ENCODE assay signal across 12 cellular contexts in the genomic region with DNA sequence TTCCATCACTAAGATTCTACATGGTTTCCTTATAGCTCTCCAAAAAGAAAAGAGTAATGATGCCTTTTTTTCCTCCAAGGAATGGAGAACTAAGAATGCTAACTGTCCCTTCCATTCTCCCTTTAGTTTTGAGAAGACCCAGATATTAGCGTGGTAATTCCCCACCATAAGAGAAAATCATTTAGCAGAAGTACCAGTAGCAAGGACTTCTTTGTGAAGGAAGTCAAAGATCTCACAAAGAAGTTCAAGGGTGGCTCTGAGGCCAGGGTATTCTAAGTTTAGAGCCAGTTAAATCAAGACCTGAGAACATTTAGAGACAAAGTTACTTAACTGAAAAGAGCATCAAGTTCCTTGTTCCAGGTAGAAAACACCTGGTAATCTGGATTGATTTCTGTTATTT. TPM values are rescaled to one million over a fixed set of nuclear protein-coding genes. Genes with fewer than 3 reads are reported as not detected.
A peak's percentile ranks its signal among the peaks of the same experiment; 100 is the strongest.
DNase-seq lines count a peak whose midpoint lies in the region; ATAC-seq and TF ChIP-seq lines count a peak whose summit lies in the region.
"Had no signal": no experiment of that assay in that cellular context is flagged by ENCODE, and none has a peak within 500 bp of the region (broad histone marks: within the 10 kb centered on the region; RNA-seq: fewer than 3 reads in every experiment).

No MANE protein-coding gene starts in this region.

- ATAC-seq in HG02610 (IDR thresholded peaks at IDR 0.05; ENCODE audit: unreplicated experiment): peak; percentile 42
- ATAC-seq in activated B cell treated with CpG ODN at 0.5 μM for 24 hours (ENCODE audit: low read depth): peak; percentile 51
- ATAC-seq in stimulated activated naive CD8-positive, alpha-beta T cell treated with anti-CD3 and anti-CD28 coated beads, Interleukin-15, amount 100 ng/mL, for 72 hours: no peak

- no peaks in the 10 kb centered on the region for H3F3A ChIP-seq in MM.1S (ENCODE audit: insufficient read depth, low read length)

- H3K79me2 ChIP-seq in MM.1S (ENCODE audit: low read length): peaks cover 100% of the 10 kb centered on the region

- POLR2A ChIA-PET in activated B cell treated with CpG ODN at 0.5 μM for 24 hours (lab: Charles Lee): no interaction called here

- no peaks in the 10 kb centered on the region for H3K9me3 Mint-ChIP-seq in activated B cell treated with CpG ODN at 0.5 μM for 24 hours
- no peaks in the 10 kb centered on the region for H3K9me3 Mint-ChIP-seq in stimulated activated naive CD8-positive, alpha-beta T cell treated with anti-CD3 and anti-CD28 coated beads, Interleukin-15, amount 100 ng/mL, for 72 hours

- TF ChIP-seq CTCF in cardiac muscle cell (IDR thresholded peaks at IDR 0.05; ENCODE audit: low read depth, low read length): no peak
- TF ChIP-seq CTCF in activated B cell treated with CpG ODN at 0.5 μM for 24 hours (IDR thresholded peaks at IDR 0.05): no peak
- TF ChIP-seq CTCF in MM.1S (IDR thresholded peaks at IDR 0.05; ENCODE audit: low read length): no peak

- H3K4me1 ChIP-seq in cardiac muscle cell (ENCODE audit: low read depth) (peaks cover 34% of the 10 kb centered on the region), MM.1S (ENCODE audit: low read length) (peaks cover 26% of the 10 kb centered on the region)

- H3K9me2 ChIP-seq in MM.1S (replicated peaks; ENCODE audit: insufficient read depth, low read length): no peaks in the 10 kb centered on the region

- H3K27ac ChIP-seq in cardiac muscle cell (peak overlapping the region; percentile 68), MM.1S (ENCODE audit: low read length) (no peak overlapping the region)
- H3K27ac ChIP-seq: BLaER1 had no signal

- H3K27me3 Mint-ChIP-seq in activated B cell treated with CpG ODN at 0.5 μM for 24 hours: no peaks in the 10 kb centered on the region
- no peaks in the 10 kb centered on the region for H3K27me3 Mint-ChIP-seq in stimulated activated naive CD8-positive, alpha-beta T cell treated with anti-CD3 and anti-CD28 coated beads, Interleukin-15, amount 100 ng/mL, for 72 hours

- H3K9me3 ChIP-seq in cardiac muscle cell (ENCODE audit: low read depth) (no peaks in the 10 kb centered on the region), MM.1S (replicated peaks; ENCODE audit: insufficient read depth, low read length) (no peaks in the 10 kb centered on the region)
- H3K9me3 ChIP-seq: BLaER1 had no signal

- H3K27ac Mint-ChIP-seq in activated B cell treated with CpG ODN at 0.5 μM for 24 hours: peak overlapping the region; percentile 3
- H3K27ac Mint-ChIP-seq in stimulated activated naive CD8-positive, alpha-beta T cell treated with anti-CD3 and anti-CD28 coated beads, Interleukin-15, amount 100 ng/mL, for 72 hours: peak overlapping the region; percentile 24 to 63

- no peak overlapping the region for H2AFZ ChIP-seq in MM.1S (ENCODE audit: low read length)

- peaks cover 93% of the 10 kb centered on the region for H4K20me1 ChIP-seq in MM.1S (ENCODE audit: insufficient read depth, low read length)

- H3K27me3 ChIP-seq in cardiac muscle cell: no peaks in the 10 kb centered on the region
- no peaks in the 10 kb centered on the region for H3K27me3 ChIP-seq in MM.1S (replicated peaks; ENCODE audit: insufficient read depth, low read length)
- H3K27me3 ChIP-seq: BLaER1 had no signal

- no peak overlapping the region for H3K4me3 ChIP-seq in cardiac muscle cell
- H3K4me3 ChIP-seq in MM.1S (ENCODE audit: low read length): no peak overlapping the region
- H3K4me3 ChIP-seq: BLaER1 had no signal

- H3K36me3 ChIP-seq in cardiac muscle cell (no peaks in the 10 kb centered on the region), MM.1S (replicated peaks; ENCODE audit: insufficient read depth, low read length) (no peaks in the 10 kb centered on the region)

- H3K4me1 Mint-ChIP-seq in activated B cell treated with CpG ODN at 0.5 μM for 24 hours: peaks cover 80% of the 10 kb centered on the region
- peaks cover 92% of the 10 kb centered on the region for H3K4me1 Mint-ChIP-seq in stimulated activated naive CD8-positive, alpha-beta T cell treated with anti-CD3 and anti-CD28 coated beads, Interleukin-15, amount 100 ng/mL, for 72 hours

- H3K4me3 Mint-ChIP-seq in activated B cell treated with CpG ODN at 0.5 μM for 24 hours: peak overlapping the region; percentile 15
- peak overlapping the region; percentile 31 to 55 for H3K4me3 Mint-ChIP-seq in stimulated activated naive CD8-positive, alpha-beta T cell treated with anti-CD3 and anti-CD28 coated beads, Interleukin-15, amount 100 ng/mL, for 72 hours

- H3K4me2 ChIP-seq in MM.1S (ENCODE audit: low read depth, low read length): no peak overlapping the region
- H3K4me2 ChIP-seq: BLaER1 had no signal

- DNase-seq in cardiac muscle cell (ENCODE audit: low read depth in 1 of 2, low spot score in 1 of 2): no peak
- no peak for DNase-seq in cardiac septum (ENCODE audit: low spot score)
- no peak for DNase-seq in activated B cell treated with CpG ODN at 0.5 μM for 24 hours
- DNase-seq in stimulated activated naive CD8-positive, alpha-beta T cell treated with anti-CD3 and anti-CD28 coated beads, Interleukin-15, amount 100 ng/mL, for 72 hours: no peak
- DNase-seq in NCI-H2107 treated with DMSO at 0.1 percent for 48 hours (lab: John Stamatoyannopoulos, UW; ENCODE audit: unreplicated experiment): no peak
- DNase-seq in SK-N-DZ (ENCODE audit: low spot score): no peak
- DNase-seq in MM.1S: no peak
- DNase-seq: activated CD4-positive, alpha-beta T cell treated with anti-CD3 and anti-CD28 coated beads for 48 hours; kidney; NCI-H2107 had no signal

- H3K9ac ChIP-seq in MM.1S (ENCODE audit: low read length): no peak overlapping the region
- H3K9ac ChIP-seq: BLaER1 had no signal

- intact Hi-C loops in cardiac septum (cut with DNase I): loop anchor here (10.0 kb wide), 1 partner anchor 47 kb away; no protein-coding TSS in a partner anchor
- intact Hi-C loops in activated B cell treated with CpG ODN at 0.5 μM for 24 hours (cut with micrococcal nuclease): loop anchor here (10.0 kb wide), 1 partner anchor 527 kb away; no protein-coding TSS in a partner anchor

- CTCF ChIA-PET in activated B cell treated with CpG ODN at 0.5 μM for 24 hours (lab: Charles Lee): no interaction called here

- H3K36me3 Mint-ChIP-seq in activated B cell treated with CpG ODN at 0.5 μM for 24 hours (ENCODE audit: low read depth): peaks cover 14% of the 10 kb centered on the region

RNA-seq across cellular contexts. Expression of gene USP15, which starts 7.3 kb away (rescaled TPM):
- 26.4 and 51.0 TPM in 2 replicates for total RNA-seq in cardiac muscle cell
- 39.9 and 47.8 TPM in 2 replicates for polyA plus RNA-seq in cardiac muscle cell
- total RNA-seq in cardiac septum: 62.6 TPM
- total RNA-seq in activated B cell treated with CpG ODN at 0.5 μM for 24 hours: 122 and 150 TPM in 2 replicates
- polyA plus RNA-seq in SK-N-DZ (2014; cell fraction: cytosol; rRNA removed): 29.3 TPM in 2 replicates
- polyA plus RNA-seq in SK-N-DZ (2014; cell fraction: nucleus; rRNA removed): 117 and 121 TPM in 2 replicates
